8 cellular contexts compared by ENCODE assay signal in the genomic region with DNA sequence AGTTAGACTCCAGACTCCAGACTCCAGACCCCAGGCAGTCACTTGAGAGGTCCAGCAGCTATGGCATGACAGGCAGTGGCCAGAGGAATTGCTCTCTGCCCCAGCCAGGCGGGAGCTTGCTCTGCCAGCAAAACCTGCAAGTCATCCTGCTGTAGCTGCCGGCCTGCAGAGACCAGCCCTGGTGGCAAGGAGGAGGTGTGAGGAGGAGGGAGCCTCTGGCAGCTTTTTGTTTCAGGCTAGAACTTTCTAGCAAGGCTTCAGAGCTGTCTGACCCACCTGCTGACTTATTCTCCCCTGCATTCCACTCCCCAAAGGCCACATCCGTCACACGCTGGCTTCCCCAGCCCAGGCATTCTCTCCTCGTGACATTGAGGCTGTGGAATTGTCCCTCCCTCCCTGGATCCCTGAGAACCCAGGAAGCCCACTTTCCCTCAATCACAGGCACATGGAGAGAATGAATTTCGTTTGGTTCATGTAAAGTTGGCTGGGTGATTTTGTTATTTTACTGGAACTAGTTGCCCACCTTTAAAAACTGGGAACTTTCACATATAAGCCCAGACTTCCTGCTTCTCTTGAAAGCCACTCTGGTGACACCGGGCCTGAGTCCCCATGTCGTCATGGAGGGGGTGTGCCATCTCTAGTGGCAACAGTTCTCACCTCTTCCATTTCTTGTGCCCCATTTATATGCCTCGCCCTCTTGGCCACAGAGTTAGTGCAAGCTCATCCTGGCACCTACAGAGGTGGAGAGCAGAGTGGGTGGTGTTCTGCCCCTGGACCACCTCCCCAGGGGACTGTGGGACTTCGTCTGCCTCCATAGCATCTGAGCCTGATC.
DNase-seq lines count a peak whose midpoint lies in the region; ATAC-seq and TF ChIP-seq lines count a peak whose summit lies in the region.

No MANE protein-coding gene starts in this region.

- DNase-seq in CD1c-positive myeloid dendritic cell (ENCODE audit: extremely low spot score) (peak; percentile 64), NCI-H460 (ENCODE audit: extremely low read depth, low read depth) (peak; percentile 66), dedifferentiated amniotic fluid mesenchymal stem cell (ENCODE audit: extremely low spot score) (peak; percentile 31), myocyte (ENCODE audit: low read depth) (peak; percentile 27), NCI-H2171 (lab: John Stamatoyannopoulos, UW) (no peak), NCI-H2196 treated with DMSO at 0.1 percent for 48 hours (lab: John Stamatoyannopoulos, UW; ENCODE audit: unreplicated experiment) (no peak), GM20000 (ENCODE audit: low spot score) (no peak)

- ATAC-seq in HG02623 (IDR thresholded peaks at IDR 0.05; ENCODE audit: unreplicated experiment): no peak

- TF ChIP-seq CTCF in GM20000 (IDR thresholded peaks at IDR 0.05; ENCODE audit: extremely low read depth, missing control alignments): no peak

Comparison
In these comparisons a context has a peak if more than half of its experiments do, and no peak if none do; other contexts are left out.
1. DNase-seq: peak in CD1c-positive myeloid dendritic cell (single experiment), NCI-H460 (single experiment), dedifferentiated amniotic fluid mesenchymal stem cell (single experiment) and myocyte (single experiment); none in NCI-H2171 (single experiment), NCI-H2196 treated with DMSO at 0.1 percent for 48 hours (single experiment) and GM20000 (single experiment).